Comparison of ENCODE assay signal across 20 cellular contexts in the genomic region with DNA sequence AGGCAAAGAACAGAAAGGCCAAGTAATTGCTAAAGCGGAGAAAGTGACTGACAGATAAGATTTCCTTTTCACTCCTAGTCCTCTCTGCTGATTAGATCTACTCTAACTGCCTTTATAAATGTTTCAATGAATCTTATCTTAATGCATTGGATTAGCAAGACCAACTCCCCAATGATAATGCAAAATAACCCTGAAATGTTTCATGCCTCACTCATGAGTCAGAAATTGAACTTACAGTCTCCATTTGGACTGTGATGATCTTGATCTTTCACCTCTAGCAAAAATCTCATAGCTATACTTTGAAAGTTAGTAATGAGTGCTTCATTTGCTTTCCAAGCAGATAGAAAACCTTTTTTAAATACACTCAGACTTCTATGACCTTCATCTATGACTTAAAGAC. TPM values are rescaled to one million over a fixed set of nuclear protein-coding genes. Genes with fewer than 3 reads are reported as not detected.
DNase-seq lines count a peak whose midpoint lies in the region; ATAC-seq, FAIRE-seq and TF ChIP-seq lines count a peak whose summit lies in the region.
"Had no signal": no experiment of that assay in that cellular context is flagged by ENCODE, and none has a peak within 500 bp of the region (broad histone marks: within the 10 kb centered on the region; RNA-seq: fewer than 3 reads in every experiment).

No MANE protein-coding gene starts in this region.

- H3K27ac ChIP-seq in astrocyte (ENCODE audit: low read depth, low read length): no peak overlapping the region
- H3K27ac ChIP-seq: cardiac muscle cell, ovary had no signal

- H3K4me1 Mint-ChIP-seq in HFFc6 (ENCODE audit: low read depth) (peaks cover 32% of the 10 kb centered on the region), astrocyte (ENCODE audit: low read depth, unreplicated experiment) (peaks cover 13% of the 10 kb centered on the region)

- no peaks in the 10 kb centered on the region for H3K9me3 Mint-ChIP-seq in HFFc6
- no peaks in the 10 kb centered on the region for H3K9me3 Mint-ChIP-seq in astrocyte (ENCODE audit: unreplicated experiment)
- H3K9me3 Mint-ChIP-seq: T-helper 2 cell treated with Interferon-gamma antibody and Interleukin-4, amounts not matched to agents 5 μg/mL and 100 μg/mL, for 36 hours had no signal

- H2AFZ ChIP-seq in astrocyte (ENCODE audit: low read depth, low read length): no peak overlapping the region

- no peaks in the 10 kb centered on the region for H3K4me1 ChIP-seq in astrocyte (ENCODE audit: insufficient read depth, low read length)

- H4K20me1 ChIP-seq in astrocyte (ENCODE audit: insufficient read depth, low read length): peaks cover 21% of the 10 kb centered on the region

- no peak overlapping the region for H3K4me3 ChIP-seq in AG10803 (ENCODE audit: low read length)
- H3K4me3 ChIP-seq in astrocyte (ENCODE audit: insufficient read depth, low read depth, low read length): no peak overlapping the region
- H3K4me3 ChIP-seq: cardiac muscle cell, MG63, ovary, smooth muscle cell had no signal

- peaks cover 4% of the 10 kb centered on the region for H3K79me2 ChIP-seq in astrocyte (ENCODE audit: insufficient read depth, low read length)

- H3K27me3 Mint-ChIP-seq in HFFc6 (ENCODE audit: insufficient read depth) (no peaks in the 10 kb centered on the region), astrocyte (ENCODE audit: low read depth, unreplicated experiment) (no peaks in the 10 kb centered on the region)

- DNase-seq in AG10803 (ENCODE audit: low read depth) (peak; percentile 8), HFFc6 (peak; percentile 58), astrocyte (ENCODE audit: low read depth) (peak; percentile 44), iris pigment epithelial cell (ENCODE audit: low read depth) (peak; percentile 60), SK-N-DZ (ENCODE audit: low spot score) (no peak), urothelium cell line (ENCODE audit: low spot score) (no peak), NAMALWA (ENCODE audit: low spot score) (no peak)
- DNase-seq: activated CD4-positive, alpha-beta T cell treated with anti-CD3 and anti-CD28 coated beads, Interleukin-2, amount 50 U/mL, for 4 hours; activated gamma-delta T cell; DMS53; effector memory CD4-positive, alpha-beta T cell; MG63; NCI-H2081; NCI-H748 treated with DMSO at 0.1 percent for 48 hours; ovary had no signal

- no peak overlapping the region for H3K4me3 Mint-ChIP-seq in HFFc6
- no peak overlapping the region for H3K4me3 Mint-ChIP-seq in astrocyte (ENCODE audit: unreplicated experiment)
- H3K4me3 Mint-ChIP-seq: T-helper 2 cell treated with Interferon-gamma antibody and Interleukin-4, amounts not matched to agents 5 μg/mL and 100 μg/mL, for 36 hours had no signal

- no peaks in the 10 kb centered on the region for H3K9me3 ChIP-seq in astrocyte (ENCODE audit: insufficient read depth, low read depth, low read length)
- H3K9me3 ChIP-seq: MG63, ovary had no signal

- ATAC-seq in HG03457 (IDR thresholded peaks at IDR 0.05; ENCODE audit: unreplicated experiment): no peak

- TF ChIP-seq CTCF in AG10803 (conservative IDR thresholded peaks at IDR 0.05; ENCODE audit: low read length) (no peak), HFFc6 (IDR thresholded peaks at IDR 0.05) (no peak), astrocyte (IDR thresholded peaks at IDR 0.05; ENCODE audit: insufficient read depth, low read depth, low read length) (no peak)

- H3K36me3 ChIP-seq in astrocyte (ENCODE audit: insufficient read depth, low read length): no peaks in the 10 kb centered on the region
- H3K36me3 ChIP-seq: cardiac muscle cell, MG63, ovary had no signal

- no peak for FAIRE-seq in astrocyte (lab: Jason Lieb, UNC)
- FAIRE-seq in urothelium cell line (lab: Jason Lieb, UNC): no peak
- FAIRE-seq: keratinocyte had no signal

- H3K27ac Mint-ChIP-seq in HFFc6: no peak overlapping the region
- no peak overlapping the region for H3K27ac Mint-ChIP-seq in astrocyte (ENCODE audit: unreplicated experiment)
- H3K27ac Mint-ChIP-seq: T-helper 2 cell treated with Interferon-gamma antibody and Interleukin-4, amounts not matched to agents 5 μg/mL and 100 μg/mL, for 36 hours had no signal

- no peak overlapping the region for H3K9ac ChIP-seq in astrocyte (ENCODE audit: low read length)

- peaks cover 17% of the 10 kb centered on the region for H3K36me3 Mint-ChIP-seq in HFFc6 (ENCODE audit: low read depth)
- H3K36me3 Mint-ChIP-seq in astrocyte (ENCODE audit: low read depth, unreplicated experiment): no peaks in the 10 kb centered on the region

- no peak overlapping the region for H3K4me2 ChIP-seq in astrocyte (ENCODE audit: low read length)
- H3K4me2 ChIP-seq: smooth muscle cell had no signal

- H3K27me3 ChIP-seq in astrocyte (ENCODE audit: insufficient read depth, low read length): no peaks in the 10 kb centered on the region
- H3K27me3 ChIP-seq: cardiac muscle cell, MG63, ovary had no signal

RNA-seq across cellular contexts. Expression of a gene that starts 26.5 kb away (rescaled TPM):
- total RNA-seq in HFFc6 (2021; fragmentation: NEBNext Ultra II Directional; extraction: Animal tissue kit (Norgen Biotek cat#: 25700)): 10 to 100 TPM in 4 of 6 experiments, 1 to 10 TPM in 2; 8.8 to 13.2 (median 10.7) TPM
- 8.8 and 8.9 TPM in 2 replicates for total RNA-seq in astrocyte
- polyA plus RNA-seq in SK-N-DZ (2014; cell fraction: cytosol; rRNA removed): 3.9 and 5.1 TPM in 2 replicates
- polyA plus RNA-seq in SK-N-DZ (2014; cell fraction: nucleus; rRNA removed): 3.6 TPM in 2 replicates

Comparison
In these comparisons a context has a peak if more than half of its experiments do, and no peak if none do; other contexts are left out.
1. DNase-seq: peak in AG10803 (single experiment), HFFc6 (single experiment), astrocyte (single experiment) and iris pigment epithelial cell (single experiment); none in SK-N-DZ (single experiment), urothelium cell line (single experiment) and NAMALWA (single experiment).